Comparison of ENCODE assay signal across 8 cellular contexts in the genomic region with DNA sequence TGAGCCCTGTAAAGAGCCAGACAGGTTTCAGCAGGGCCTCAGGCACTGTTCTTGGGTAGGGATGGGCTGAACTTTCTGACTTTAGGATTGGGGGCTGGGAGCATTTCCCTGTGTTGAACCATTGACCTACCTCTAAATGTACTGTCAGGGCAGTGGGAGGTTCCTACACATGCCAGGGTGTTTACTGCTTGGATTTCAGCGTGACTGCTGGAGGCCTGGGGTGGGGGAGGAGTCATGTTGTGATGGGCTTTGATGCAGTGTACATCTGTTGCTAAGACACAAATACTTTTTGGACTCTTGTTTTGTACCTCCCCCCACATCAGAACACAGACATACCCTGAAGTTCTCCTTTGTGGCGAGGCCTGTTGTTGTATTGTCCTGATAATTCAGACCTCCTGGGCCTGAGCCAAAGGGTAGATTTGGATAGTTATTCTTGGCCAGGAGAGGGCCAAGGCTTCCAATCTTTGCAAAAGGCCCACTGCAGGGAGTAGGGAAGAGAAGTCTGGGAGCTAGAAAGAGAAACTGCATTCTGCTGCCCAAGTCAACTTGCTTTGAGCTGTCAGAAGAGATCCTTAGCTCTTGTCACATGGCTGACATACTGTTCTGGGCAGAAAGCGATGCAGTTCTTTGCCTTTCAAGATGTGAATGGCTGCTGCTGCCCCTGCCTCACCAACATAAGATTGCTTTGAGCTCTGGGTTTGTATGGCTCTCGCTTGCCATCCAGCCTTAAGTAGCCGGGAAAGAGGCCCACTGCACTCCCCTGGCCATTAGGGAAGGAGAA. TPM values are rescaled to one million over a fixed set of nuclear protein-coding genes. Genes with fewer than 3 reads are reported as not detected.
DNase-seq lines count a peak whose midpoint lies in the region; TF ChIP-seq lines count a peak whose summit lies in the region.

No MANE protein-coding gene starts in this region.

- TF ChIP-seq CTCF in glutamatergic neuron (IDR thresholded peaks at IDR 0.05; ENCODE audit: partially characterized antibody, unreplicated experiment) (no peak), retinal pigment epithelial cell (conservative IDR thresholded peaks at IDR 0.05; ENCODE audit: low read depth, low read length) (peak; percentile 19)

- DNase-seq in activated CD4-positive, alpha-beta T cell treated with anti-CD3 and anti-CD28 coated beads, Interleukin-2, amount 10 ng/mL, durations not matched to agents 24 days and 14 days: no peak
- no peak for DNase-seq in activated CD4-positive, alpha-beta T cell treated with anti-CD3 and anti-CD28 coated beads for 4 hours
- DNase-seq in activated T-helper 1 cell treated with anti-CD3 and anti-CD28 coated beads, Interleukin-12 subunit alpha, Interleukin-12 subunit beta, Interleukin-2, Interleukin-4 antibody, amounts not matched to agents 30 ng/mL and 10 ng/mL and 1 ng/mL, durations not matched to agents 14 hours and 24 hours and 36 hours (ENCODE audit: low spot score): no peak
- DNase-seq in glutamatergic neuron (no peak), retinal pigment epithelial cell (ENCODE audit: low read depth) (peak; percentile 80), NCI-H1694 (lab: John Stamatoyannopoulos, UW) (no peak), germinal center (ENCODE audit: low spot score) (no peak)
- DNase-seq in activated effector memory CD4-positive, alpha-beta T cell treated with Interleukin-2 at 50 U/mL for 16 hours: no peak

- H3K9me3 Mint-ChIP-seq in activated CD4-positive, alpha-beta T cell treated with anti-CD3 and anti-CD28 coated beads, Interleukin-2, amount 10 ng/mL, durations not matched to agents 24 days and 14 days: no peaks in the 10 kb centered on the region
- H3K9me3 Mint-ChIP-seq in activated T-helper 1 cell treated with anti-CD3 and anti-CD28 coated beads, Interleukin-12 subunit alpha, Interleukin-12 subunit beta, Interleukin-2, Interleukin-4 antibody, amounts not matched to agents 30 ng/mL and 10 ng/mL and 1 ng/mL, durations not matched to agents 14 hours and 24 hours and 36 hours: no peaks in the 10 kb centered on the region
- H3K9me3 Mint-ChIP-seq in glutamatergic neuron (ENCODE audit: unreplicated experiment): peaks cover 27% of the 10 kb centered on the region

- peak overlapping the region; percentile 92 for H3K4me3 ChIP-seq in retinal pigment epithelial cell (ENCODE audit: low read length)

- peak overlapping the region; percentile 48 for H3K4me3 Mint-ChIP-seq in activated CD4-positive, alpha-beta T cell treated with anti-CD3 and anti-CD28 coated beads, Interleukin-2, amount 10 ng/mL, durations not matched to agents 24 days and 14 days
- H3K4me3 Mint-ChIP-seq in activated T-helper 1 cell treated with anti-CD3 and anti-CD28 coated beads, Interleukin-12 subunit alpha, Interleukin-12 subunit beta, Interleukin-2, Interleukin-4 antibody, amounts not matched to agents 30 ng/mL and 10 ng/mL and 1 ng/mL, durations not matched to agents 14 hours and 24 hours and 36 hours: peak overlapping the region; percentile 44
- peak overlapping the region; percentile 99 for H3K4me3 Mint-ChIP-seq in glutamatergic neuron (ENCODE audit: unreplicated experiment)

- peaks cover 51% of the 10 kb centered on the region for H3K36me3 Mint-ChIP-seq in activated CD4-positive, alpha-beta T cell treated with anti-CD3 and anti-CD28 coated beads, Interleukin-2, amount 10 ng/mL, durations not matched to agents 24 days and 14 days (ENCODE audit: low read depth)
- peaks cover 47% of the 10 kb centered on the region for H3K36me3 Mint-ChIP-seq in activated T-helper 1 cell treated with anti-CD3 and anti-CD28 coated beads, Interleukin-12 subunit alpha, Interleukin-12 subunit beta, Interleukin-2, Interleukin-4 antibody, amounts not matched to agents 30 ng/mL and 10 ng/mL and 1 ng/mL, durations not matched to agents 14 hours and 24 hours and 36 hours (ENCODE audit: low read depth)
- peaks cover 16% of the 10 kb centered on the region for H3K36me3 Mint-ChIP-seq in glutamatergic neuron (ENCODE audit: unreplicated experiment)

- intact Hi-C loops in activated CD4-positive, alpha-beta T cell treated with anti-CD3 and anti-CD28 coated beads, Interleukin-2, amount 10 ng/mL, durations not matched to agents 24 days and 14 days (cut with micrococcal nuclease): no loop called here
- intact Hi-C loops in activated T-helper 1 cell treated with anti-CD3 and anti-CD28 coated beads, Interleukin-12 subunit alpha, Interleukin-12 subunit beta, Interleukin-2, Interleukin-4 antibody, amounts not matched to agents 30 ng/mL and 10 ng/mL and 1 ng/mL, durations not matched to agents 14 hours and 24 hours and 36 hours (cut with micrococcal nuclease): no loop called here

- peak overlapping the region; percentile 73 for H3K27ac Mint-ChIP-seq in activated CD4-positive, alpha-beta T cell treated with anti-CD3 and anti-CD28 coated beads, Interleukin-2, amount 10 ng/mL, durations not matched to agents 24 days and 14 days
- peak overlapping the region; percentile 68 for H3K27ac Mint-ChIP-seq in activated T-helper 1 cell treated with anti-CD3 and anti-CD28 coated beads, Interleukin-12 subunit alpha, Interleukin-12 subunit beta, Interleukin-2, Interleukin-4 antibody, amounts not matched to agents 30 ng/mL and 10 ng/mL and 1 ng/mL, durations not matched to agents 14 hours and 24 hours and 36 hours
- peak overlapping the region; percentile 66 for H3K27ac Mint-ChIP-seq in glutamatergic neuron (ENCODE audit: unreplicated experiment)

- H3K27me3 Mint-ChIP-seq in activated CD4-positive, alpha-beta T cell treated with anti-CD3 and anti-CD28 coated beads, Interleukin-2, amount 10 ng/mL, durations not matched to agents 24 days and 14 days: no peaks in the 10 kb centered on the region
- H3K27me3 Mint-ChIP-seq in activated T-helper 1 cell treated with anti-CD3 and anti-CD28 coated beads, Interleukin-12 subunit alpha, Interleukin-12 subunit beta, Interleukin-2, Interleukin-4 antibody, amounts not matched to agents 30 ng/mL and 10 ng/mL and 1 ng/mL, durations not matched to agents 14 hours and 24 hours and 36 hours (ENCODE audit: insufficient read depth): no peaks in the 10 kb centered on the region
- H3K27me3 Mint-ChIP-seq in glutamatergic neuron (ENCODE audit: unreplicated experiment): peaks cover 33% of the 10 kb centered on the region

- H3K4me1 Mint-ChIP-seq in activated CD4-positive, alpha-beta T cell treated with anti-CD3 and anti-CD28 coated beads, Interleukin-2, amount 10 ng/mL, durations not matched to agents 24 days and 14 days: peaks cover 55% of the 10 kb centered on the region
- peaks cover 80% of the 10 kb centered on the region for H3K4me1 Mint-ChIP-seq in activated T-helper 1 cell treated with anti-CD3 and anti-CD28 coated beads, Interleukin-12 subunit alpha, Interleukin-12 subunit beta, Interleukin-2, Interleukin-4 antibody, amounts not matched to agents 30 ng/mL and 10 ng/mL and 1 ng/mL, durations not matched to agents 14 hours and 24 hours and 36 hours (ENCODE audit: low read depth)
- H3K4me1 Mint-ChIP-seq in glutamatergic neuron (ENCODE audit: low read depth, unreplicated experiment): peaks cover 50% of the 10 kb centered on the region

RNA-seq across cellular contexts. Expression of gene NFE2L1, which starts 3.7 kb away (rescaled TPM):
- 85.2 and 93.1 TPM in 2 replicates for total RNA-seq in activated CD4-positive, alpha-beta T cell treated with anti-CD3 and anti-CD28 coated beads, Interleukin-2, amount 10 ng/mL, durations not matched to agents 24 days and 14 days
- 86.6 and 92.0 TPM in 2 replicates for total RNA-seq in activated T-helper 1 cell treated with anti-CD3 and anti-CD28 coated beads, Interleukin-12 subunit alpha, Interleukin-12 subunit beta, Interleukin-2, Interleukin-4 antibody, amounts not matched to agents 30 ng/mL and 10 ng/mL and 1 ng/mL, durations not matched to agents 14 hours and 24 hours and 36 hours
- 190 TPM for total RNA-seq in glutamatergic neuron (ENCODE audit: unreplicated experiment)

RNA-seq across cellular contexts. Expression of gene COPZ2, which starts 14.3 kb away (rescaled TPM):
- total RNA-seq in activated CD4-positive, alpha-beta T cell treated with anti-CD3 and anti-CD28 coated beads, Interleukin-2, amount 10 ng/mL, durations not matched to agents 24 days and 14 days: 4.4 and 4.5 TPM in 2 replicates
- total RNA-seq in activated T-helper 1 cell treated with anti-CD3 and anti-CD28 coated beads, Interleukin-12 subunit alpha, Interleukin-12 subunit beta, Interleukin-2, Interleukin-4 antibody, amounts not matched to agents 30 ng/mL and 10 ng/mL and 1 ng/mL, durations not matched to agents 14 hours and 24 hours and 36 hours: 3.4 and 5.8 TPM in 2 replicates
- total RNA-seq in glutamatergic neuron (ENCODE audit: unreplicated experiment): not detected

RNA-seq across cellular contexts. Expression of gene CBX1, which starts 49.4 kb away (rescaled TPM):
- total RNA-seq in activated CD4-positive, alpha-beta T cell treated with anti-CD3 and anti-CD28 coated beads, Interleukin-2, amount 10 ng/mL, durations not matched to agents 24 days and 14 days: 61.3 and 64.6 TPM in 2 replicates
- 61.1 and 62.4 TPM in 2 replicates for total RNA-seq in activated T-helper 1 cell treated with anti-CD3 and anti-CD28 coated beads, Interleukin-12 subunit alpha, Interleukin-12 subunit beta, Interleukin-2, Interleukin-4 antibody, amounts not matched to agents 30 ng/mL and 10 ng/mL and 1 ng/mL, durations not matched to agents 14 hours and 24 hours and 36 hours
- total RNA-seq in glutamatergic neuron (ENCODE audit: unreplicated experiment): 141 TPM

RNA-seq across cellular contexts. Expression of gene SNX11, which starts 55.7 kb away (rescaled TPM):
- total RNA-seq in activated CD4-positive, alpha-beta T cell treated with anti-CD3 and anti-CD28 coated beads, Interleukin-2, amount 10 ng/mL, durations not matched to agents 24 days and 14 days: 33.3 and 34.9 TPM in 2 replicates
- 31.1 and 37.1 TPM in 2 replicates for total RNA-seq in activated T-helper 1 cell treated with anti-CD3 and anti-CD28 coated beads, Interleukin-12 subunit alpha, Interleukin-12 subunit beta, Interleukin-2, Interleukin-4 antibody, amounts not matched to agents 30 ng/mL and 10 ng/mL and 1 ng/mL, durations not matched to agents 14 hours and 24 hours and 36 hours
- 44.0 TPM for total RNA-seq in glutamatergic neuron (ENCODE audit: unreplicated experiment)

Comparison
In these comparisons a context has a peak if more than half of its experiments do, and no peak if none do; other contexts are left out.
1. H3K4me3 Mint-ChIP-seq: peak in every context shown above with its lines; median percentile 99 in glutamatergic neuron; 48 in activated CD4-positive, alpha-beta T cell treated with anti-CD3 and anti-CD28 coated beads, Interleukin-2, amount 10 ng/mL, durations not matched to agents 24 days and 14 days; 44 in activated T-helper 1 cell treated with anti-CD3 and anti-CD28 coated beads, Interleukin-12 subunit alpha, Interleukin-12 subunit beta, Interleukin-2, Interleukin-4 antibody, amounts not matched to agents 30 ng/mL and 10 ng/mL and 1 ng/mL, durations not matched to agents 14 hours and 24 hours and 36 hours.